In genomic region chr13:53336441-53337160, GRCh38 we compare ENCODE assay signal across 30 cellular contexts.
"Had no signal": no experiment of that assay in that cellular context is flagged by ENCODE, and none has a peak within 500 bp of the region (broad histone marks: within the 10 kb centered on the region; RNA-seq: fewer than 3 reads in every experiment).

No MANE protein-coding gene starts in this region.

- H3K27ac ChIP-seq: ascending aorta, breast epithelium, cardiac muscle cell, esophagus muscularis mucosa, foreskin keratinocyte, gastrocnemius medialis, heart left ventricle had no signal

- H3K36me3 ChIP-seq: ascending aorta, breast epithelium, cardiac muscle cell, esophagus muscularis mucosa, gastrocnemius medialis, heart left ventricle had no signal

- H3K4me3 ChIP-seq: ascending aorta, breast epithelium, cardiac muscle cell, esophagus muscularis mucosa, gastrocnemius medialis, heart left ventricle had no signal

- DNase-seq: activated CD4-positive, alpha-beta memory T cell treated with anti-CD3 and anti-CD28 coated beads, Interleukin-2, amount 10 ng/mL, durations not matched to agents 7 days and 5 days; activated CD4-positive, alpha-beta T cell treated with anti-CD3 and anti-CD28 coated beads for 1 hour; activated CD4-positive, alpha-beta T cell treated with anti-CD3 and anti-CD28 coated beads for 4 hours; activated CD4-positive, alpha-beta T cell treated with anti-CD3 and anti-CD28 coated beads, Interleukin-2, amount 10 ng/mL, durations not matched to agents 7 days and 5 days; activated CD4-positive, alpha-beta T cell treated with anti-CD3 and anti-CD28 coated beads, Interleukin-2, amount 50 U/mL, for 4 hours; activated CD8-positive, alpha-beta memory T cell treated with anti-CD3 and anti-CD28 coated beads, Interleukin-2, amount 50 U/mL, for 48 hours; activated gamma-delta T cell; activated naive CD4-positive, alpha-beta T cell; activated naive CD4-positive, alpha-beta T cell treated with anti-CD3 and anti-CD28 coated beads, Interleukin-2, amount 10 ng/mL, durations not matched to agents 7 days and 5 days; activated naive CD8-positive, alpha-beta T cell treated with anti-CD3 and anti-CD28 coated beads, Interleukin-2, amount 10 ng/mL, durations not matched to agents 7 days and 5 days; activated T-cell treated with anti-CD3 and anti-CD28 coated beads for 4 hours; activated T-cell treated with anti-CD3 and anti-CD28 coated beads, Interleukin-2, amount 50 U/mL, for 24 hours; activated T-cell treated with anti-CD3 and anti-CD28 coated beads, Interleukin-2, amount 50 U/mL, for 72 hours; central memory CD4-positive, alpha-beta T cell; cortex of kidney; dermis blood vessel endothelial cell; effector CD4-positive, alpha-beta T cell; effector memory CD8-positive, alpha-beta T cell; erythroblast; foreskin keratinocyte; gastrocnemius medialis; glutamatergic neuron; heart left ventricle; hypothalamus had no signal

- H3K27me3 ChIP-seq: ascending aorta, breast epithelium, cardiac muscle cell, esophagus muscularis mucosa, foreskin keratinocyte, gastrocnemius medialis, heart left ventricle had no signal

- H3K4me1 ChIP-seq: ascending aorta, breast epithelium, foreskin keratinocyte, gastrocnemius medialis, heart left ventricle had no signal

- ATAC-seq: activated naive CD4-positive, alpha-beta T cell treated with anti-CD3 and anti-CD28 coated beads, Interleukin-2, amount 50 U/mL, for 72 hours; activated T-cell treated with anti-CD3 and anti-CD28 coated beads, Interleukin-2, amount 50 U/mL, for 72 hours; effector memory CD8-positive, alpha-beta T cell; foreskin keratinocyte; gastrocnemius medialis; heart left ventricle; WTC11 had no signal

- H3K9me3 ChIP-seq: ascending aorta, breast epithelium, esophagus muscularis mucosa, gastrocnemius medialis had no signal
